Comparison of ENCODE assay signal across 1 cellular context in genomic region chr2:9984217-9984739, GRCh38.
TF ChIP-seq lines count a peak whose summit lies in the region.

No MANE protein-coding gene starts in this region.

TF ChIP-seq in IMR-90, 13 proteins besides CTCF, POLR2A, EP300 and RAD21:
- no peak for TF ChIP-seq MXI1 (IDR thresholded peaks at IDR 0.05; ENCODE audit: borderline replicate concordance, low read depth, low read length)
- TF ChIP-seq SMC3 (IDR thresholded peaks at IDR 0.05; ENCODE audit: low read depth, low read length), result peak; percentile 47; the same call in 1 of the 2 replicates
- TF ChIP-seq NFE2L2 (IDR thresholded peaks at IDR 0.05; ENCODE audit: low read depth, low read length), result peak; percentile 59; the same call in 1 of the 2 replicates
